20 cellular contexts compared by ENCODE assay signal in genomic region chr3:177037241-177037640, GRCh38.
A peak's percentile ranks its signal among the peaks of the same experiment; 100 is the strongest.
DNase-seq lines count a peak whose midpoint lies in the region; ATAC-seq and TF ChIP-seq lines count a peak whose summit lies in the region.
"Had no signal": no experiment of that assay in that cellular context is flagged by ENCODE, and none has a peak within 500 bp of the region (broad histone marks: within the 10 kb centered on the region; RNA-seq: fewer than 3 reads in every experiment).

No MANE protein-coding gene starts in this region.

- H3K9ac ChIP-seq in adipocyte (ENCODE audit: low read length): no peak overlapping the region

- no peak overlapping the region for H3K4me3 Mint-ChIP-seq in activated T-cell treated with anti-CD3 and anti-CD28 coated beads, Interleukin-2, amount 50 U/mL, for 4 hours
- H3K4me3 Mint-ChIP-seq: naive B cell had no signal

- ATAC-seq in activated T-cell treated with anti-CD3 and anti-CD28 coated beads, Interleukin-2, amount 50 U/mL, for 4 hours: peak in 1 of 2 donors; percentile 48
- ATAC-seq in GM18861 (IDR thresholded peaks at IDR 0.05; ENCODE audit: unreplicated experiment): peak; percentile 51
- ATAC-seq: gastrocnemius medialis, GM12878, pancreas had no signal

- CTCF ChIA-PET in A673 (lab: Charles Lee): no interaction called here
- CTCF ChIA-PET in HEK293T (lab: Yijun Ruan, JAX): no interaction called here

- no peaks in the 10 kb centered on the region for H3K27me3 Mint-ChIP-seq in activated T-cell treated with anti-CD3 and anti-CD28 coated beads, Interleukin-2, amount 50 U/mL, for 4 hours (ENCODE audit: low read depth)
- H3K27me3 Mint-ChIP-seq: naive B cell had no signal

- intact Hi-C loops in A673 (cut with micrococcal nuclease; ENCODE audit: unreplicated experiment): no loop called here

- H3K4me1 ChIP-seq in adipocyte (ENCODE audit: control insufficient read depth, insufficient read depth, low read length) (peaks cover 34% of the 10 kb centered on the region), A673 (ENCODE audit: insufficient read depth, low read length, poor library complexity, severe bottlenecking) (peaks cover 22% of the 10 kb centered on the region)
- H3K4me1 ChIP-seq: pancreas had no signal

- no peak for TF ChIP-seq CTCF in A673 (conservative IDR thresholded peaks at IDR 0.05; ENCODE audit: low read depth, low read length)

- H3K9me3 ChIP-seq in adipocyte (ENCODE audit: control insufficient read depth, low read length): no peaks in the 10 kb centered on the region
- H3K9me3 ChIP-seq in A673 (ENCODE audit: low read depth, low read length, poor library complexity, severe bottlenecking): no peaks in the 10 kb centered on the region
- H3K9me3 ChIP-seq: gastrocnemius medialis, pancreas had no signal

- no peaks in the 10 kb centered on the region for H3K9me3 Mint-ChIP-seq in activated T-cell treated with anti-CD3 and anti-CD28 coated beads, Interleukin-2, amount 50 U/mL, for 4 hours
- H3K9me3 Mint-ChIP-seq: naive B cell had no signal

- BruUV-seq in A673 (replicated peaks; lab: Mats Ljungman, UMichigan): no TSS peak

- H3K4me1 Mint-ChIP-seq in activated T-cell treated with anti-CD3 and anti-CD28 coated beads, Interleukin-2, amount 50 U/mL, for 4 hours (ENCODE audit: low read depth): peaks cover 25% of the 10 kb centered on the region

- peak; percentile 27 for DNase-seq in activated T-cell treated with anti-CD3 and anti-CD28 coated beads, Interleukin-2, amount 50 U/mL, for 4 hours
- no peak for DNase-seq in activated T-cell treated with anti-CD3 and anti-CD28 coated beads for 4 hours
- DNase-seq in adipocyte (ENCODE audit: low read depth): peak; percentile 22
- DNase-seq in stimulated activated CD4-positive, alpha-beta T cell treated with anti-CD3 and anti-CD28 coated beads, Interleukin-1b, Interleukin-23, amount 100 ng/mL, for 4 hours (ENCODE audit: low read depth in 2 of 2): peak; percentile 11 to 12
- DNase-seq in DMS53 (lab: John Stamatoyannopoulos, UW): no peak
- no peak for DNase-seq in A673 (ENCODE audit: low spot score)
- DNase-seq in HEK293T (ENCODE audit: extremely low spot score): no peak
- DNase-seq: amygdala, gastrocnemius medialis, KBM-7, naive B cell, NCI-H1092, NCI-H2107, NCI-H748 treated with DMSO at 0.1 percent for 48 hours, pancreas, PC-9, small intestine had no signal

- H3K27me3 ChIP-seq in adipocyte (replicated peaks; ENCODE audit: control insufficient read depth, insufficient read depth, low read length): no peaks in the 10 kb centered on the region
- H3K27me3 ChIP-seq in A673 (replicated peaks; ENCODE audit: insufficient read depth, low read depth, low read length, poor library complexity): no peaks in the 10 kb centered on the region
- H3K27me3 ChIP-seq: gastrocnemius medialis, pancreas had no signal

- H3K36me3 ChIP-seq in adipocyte (ENCODE audit: control insufficient read depth, insufficient read depth, low read length, severe bottlenecking) (peaks cover 61% of the 10 kb centered on the region), A673 (ENCODE audit: insufficient read depth, low read length, poor library complexity, severe bottlenecking) (peaks cover 53% of the 10 kb centered on the region)

- no peak overlapping the region for H3K27ac ChIP-seq in A673 (ENCODE audit: low read depth, low read length, poor library complexity, severe bottlenecking)
- H3K27ac ChIP-seq: HL-60, pancreas, PC-9 had no signal

- H3K4me3 ChIP-seq in adipocyte (ENCODE audit: low read length): no peak overlapping the region
- no peak overlapping the region for H3K4me3 ChIP-seq in A673 (ENCODE audit: low read depth, low read length, poor library complexity, severe bottlenecking)
- H3K4me3 ChIP-seq: gastrocnemius medialis, GM12878, pancreas, PC-9 had no signal

- POLR2A ChIA-PET in A673 (lab: Charles Lee; ENCODE audit: low non-redundant PET): no interaction called here
- POLR2A ChIA-PET in HEK293T (lab: Yijun Ruan, JAX): no interaction called here

- H3K36me3 Mint-ChIP-seq in activated T-cell treated with anti-CD3 and anti-CD28 coated beads, Interleukin-2, amount 50 U/mL, for 4 hours (ENCODE audit: insufficient read depth): peaks cover 59% of the 10 kb centered on the region

TF ChIP-seq in HEK293T, 16 proteins besides CTCF, POLR2A, EP300 and RAD21:
- TF ChIP-seq HDGF (IDR thresholded peaks at IDR 0.05; ENCODE audit: borderline replicate concordance): no peak
- no peak for TF ChIP-seq SP1 (IDR thresholded peaks at IDR 0.05)
- TF ChIP-seq CTBP1 (IDR thresholded peaks at IDR 0.05; ENCODE audit: borderline replicate concordance): no peak
- no peak for TF ChIP-seq ZNF384 (IDR thresholded peaks at IDR 0.05)
- TF ChIP-seq PKNOX1 (IDR thresholded peaks at IDR 0.05): no peak
- TF ChIP-seq ELF4 (IDR thresholded peaks at IDR 0.05): no peak
- TF ChIP-seq TARDBP (IDR thresholded peaks at IDR 0.05): no peak
- no peak for TF ChIP-seq NFRKB (IDR thresholded peaks at IDR 0.05)
- no peak for TF ChIP-seq SUZ12 (IDR thresholded peaks at IDR 0.05)
- TF ChIP-seq FOXK2 (IDR thresholded peaks at IDR 0.05): no peak
- TF ChIP-seq FOXM1 (IDR thresholded peaks at IDR 0.05; ENCODE audit: borderline replicate concordance): no peak
- no peak for TF ChIP-seq BHLHE40 (IDR thresholded peaks at IDR 0.05; ENCODE audit: borderline replicate concordance)
- no peak for TF ChIP-seq ARNT (IDR thresholded peaks at IDR 0.05)
- TF ChIP-seq LEF1 (IDR thresholded peaks at IDR 0.05; ENCODE audit: borderline replicate concordance): no peak
- no peak for TF ChIP-seq FOXA1 (IDR thresholded peaks at IDR 0.05)
- TF ChIP-seq L3MBTL2 (conservative IDR thresholded peaks at IDR 0.05): no peak
TF ChIP-seq in HEK293T: peak in this region for 0.

Comparison
In these comparisons a context has a peak if more than half of its experiments do, and no peak if none do; other contexts are left out.
1. DNase-seq: peak in activated T-cell treated with anti-CD3 and anti-CD28 coated beads, Interleukin-2, amount 50 U/mL, for 4 hours (single experiment), adipocyte (single experiment) and stimulated activated CD4-positive, alpha-beta T cell treated with anti-CD3 and anti-CD28 coated beads, Interleukin-1b, Interleukin-23, amount 100 ng/mL, for 4 hours (2 of 2); none in activated T-cell treated with anti-CD3 and anti-CD28 coated beads for 4 hours (single experiment), DMS53 (single experiment), A673 (single experiment) and HEK293T (single experiment).